ENCODE assay signal across 9 cellular contexts in the genomic region with DNA sequence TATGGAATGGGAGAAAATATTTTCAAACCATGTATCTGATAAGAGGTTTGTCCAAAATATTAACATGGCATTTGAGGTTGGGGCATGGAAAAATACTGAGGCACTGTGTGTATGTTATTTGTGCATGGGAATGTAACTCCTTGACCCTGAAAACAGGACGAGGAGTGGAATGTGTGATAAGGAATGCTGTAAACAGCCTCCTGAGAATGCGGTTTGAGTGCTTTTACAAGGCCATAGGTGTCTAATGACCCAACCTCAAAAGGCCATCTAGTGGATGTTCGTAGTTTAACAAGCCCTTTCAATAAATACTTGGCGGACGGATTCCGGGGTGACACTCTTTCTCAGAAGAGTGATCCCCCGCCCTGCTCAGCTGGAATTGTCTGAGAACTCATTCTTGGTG.
A peak's percentile ranks its signal among the peaks of the same experiment; 100 is the strongest.
DNase-seq lines count a peak whose midpoint lies in the region; ATAC-seq and TF ChIP-seq lines count a peak whose summit lies in the region.
"Had no signal": no experiment of that assay in that cellular context is flagged by ENCODE, and none has a peak within 500 bp of the region (broad histone marks: within the 10 kb centered on the region; RNA-seq: fewer than 3 reads in every experiment).

No MANE protein-coding gene starts in this region.

- intact Hi-C loops in PC-9 (cut with micrococcal nuclease; ENCODE audit: unreplicated experiment), result no loop called here

- peak; percentile 11 for DNase-seq in ACHN
- peak; percentile 57 for DNase-seq in GM23248
- peak; percentile 31 to 83 for DNase-seq in PC-9
- DNase-seq in foreskin fibroblast, result peak in 1 of 2 donors; percentile 46
- DNase-seq in SK-N-DZ (ENCODE audit: low spot score), result no peak
- DNase-seq in NCI-H2227 (lab: John Stamatoyannopoulos, UW; ENCODE audit: unreplicated experiment), result no peak
- no peak for DNase-seq in NCI-H2029 (lab: John Stamatoyannopoulos, UW)
- DNase-seq: stimulated activated naive CD4-positive, alpha-beta T cell treated with Interleukin-2 at 50 U/mL for 16 hours had no signal

- H4K20me1 ChIP-seq in GM23248 (ENCODE audit: insufficient read depth) (no peaks in the 10 kb centered on the region), PC-9 (ENCODE audit: insufficient read depth) (no peaks in the 10 kb centered on the region)

- H3K9ac ChIP-seq in GM23248, result no peak overlapping the region

- H3K4me2 ChIP-seq in GM23248 (ENCODE audit: unreplicated experiment) (peak overlapping the region; percentile 48), PC-9 (no peak overlapping the region)

- no peaks in the 10 kb centered on the region for H3F3A ChIP-seq in GM23248 (ENCODE audit: insufficient read depth)
- H3F3A ChIP-seq in PC-9 (ENCODE audit: insufficient read depth, low read depth), result no peaks in the 10 kb centered on the region

- POLR2A ChIA-PET in PC-9 (lab: Charles Lee; ENCODE audit: unreplicated experiment), result no interaction called here

- no peaks in the 10 kb centered on the region for H3K27me3 ChIP-seq in GM23248 (replicated peaks; ENCODE audit: insufficient read depth)
- H3K27me3 ChIP-seq in PC-9 (ENCODE audit: insufficient read depth, low read depth), result no peaks in the 10 kb centered on the region

- H3K79me2 ChIP-seq in GM23248 (ENCODE audit: insufficient read depth) (no peaks in the 10 kb centered on the region), PC-9 (ENCODE audit: low read depth) (no peaks in the 10 kb centered on the region)

- in situ Hi-C loops in ACHN (cut with HindIII; ENCODE audit: low pct_ligation_motif_present, low pct_unique_long_range_greater_than_20kb, low sequenced_read_pairs), result no loop called here
- in situ Hi-C loops in GM23248 (cut with MboI), result no loop called here

- H3K27ac ChIP-seq in GM23248 (no peak overlapping the region), PC-9 (peak overlapping the region; percentile 76)

- H3K4me3 ChIP-seq in GM23248, result no peak overlapping the region
- no peak overlapping the region for H3K4me3 ChIP-seq in PC-9
- H3K4me3 ChIP-seq in foreskin fibroblast (ENCODE audit: low read depth in 1 of 2, low read length in 2 of 2), result no peak overlapping the region

- H2AFZ ChIP-seq in GM23248, result peak overlapping the region; percentile 75
- H2AFZ ChIP-seq in PC-9, result no peak overlapping the region

- no peaks in the 10 kb centered on the region for H3K9me3 ChIP-seq in GM23248 (ENCODE audit: low read depth)
- no peaks in the 10 kb centered on the region for H3K9me3 ChIP-seq in PC-9 (ENCODE audit: insufficient read depth, low read depth)

- no TSS peak for BruUV-seq in PC-9 (replicated peaks; lab: Mats Ljungman, UMichigan)

- no peak for ATAC-seq in HG03159 (IDR thresholded peaks at IDR 0.05; ENCODE audit: unreplicated experiment)

- CTCF ChIA-PET in PC-9 (lab: Charles Lee), result no interaction called here

- 7 to 18% methylated on average over 7 of the region's 7 CpGs for WGBS in GM23248 (ENCODE audit: low coverage in 1 of 2, low lambda C conversion rate in 2 of 2, missing lambda C conversion rate in 2 of 2), 2 experiments

- no peaks in the 10 kb centered on the region for H3K36me3 ChIP-seq in GM23248 (ENCODE audit: low read depth)
- H3K36me3 ChIP-seq in PC-9 (ENCODE audit: low read depth), result no peaks in the 10 kb centered on the region

- H3K9me2 ChIP-seq in GM23248 (ENCODE audit: insufficient read depth) (no peaks in the 10 kb centered on the region), PC-9 (ENCODE audit: insufficient read depth) (no peaks in the 10 kb centered on the region)

- TF ChIP-seq CTCF in PC-9 (conservative IDR thresholded peaks at IDR 0.05), result peak; percentile 50
- TF ChIP-seq CTCF in foreskin fibroblast (IDR thresholded peaks at IDR 0.05; ENCODE audit: low read depth, low read length), result peak; percentile 21

- peaks cover 14% of the 10 kb centered on the region for H3K4me1 ChIP-seq in GM23248 (ENCODE audit: insufficient read depth)
- no peaks in the 10 kb centered on the region for H3K4me1 ChIP-seq in PC-9 (replicated peaks; ENCODE audit: insufficient read depth)

Comparison
In these comparisons a context has a peak if more than half of its experiments do, and no peak if none do; other contexts are left out.
1. DNase-seq: peak in ACHN (single experiment), GM23248 (single experiment) and PC-9 (2 of 2); none in SK-N-DZ (single experiment), NCI-H2227 (single experiment) and NCI-H2029 (single experiment).